17 cellular contexts compared by ENCODE assay signal in genomic region chr5:60811105-60811504, GRCh38. TPM values are rescaled to one million over a fixed set of nuclear protein-coding genes. Genes with fewer than 3 reads are reported as not detected.
DNase-seq lines count a peak whose midpoint lies in the region; ATAC-seq, FAIRE-seq and TF ChIP-seq lines count a peak whose summit lies in the region.
"Had no signal": no experiment of that assay in that cellular context is flagged by ENCODE, and none has a peak within 500 bp of the region (broad histone marks: within the 10 kb centered on the region; RNA-seq: fewer than 3 reads in every experiment).

No MANE protein-coding gene starts in this region.

- no TSS peak for BruUV-seq in Caco-2 (replicated peaks; lab: Mats Ljungman, UMichigan)

- peaks cover 41% of the 10 kb centered on the region for H3K4me1 Mint-ChIP-seq in Caco-2 (ENCODE audit: low read depth, unreplicated experiment)
- H3K4me1 Mint-ChIP-seq: CD8-positive, alpha-beta memory T cell had no signal

- H3K4me1 ChIP-seq in Caco-2 (peaks cover 51% of the 10 kb centered on the region), esophagus muscularis mucosa (no peaks in the 10 kb centered on the region)
- H3K4me1 ChIP-seq: adrenal gland, colonic mucosa, esophagus squamous epithelium, prostate gland had no signal

- no peaks in the 10 kb centered on the region for H3K9me3 Mint-ChIP-seq in Caco-2 (ENCODE audit: unreplicated experiment)

- peak overlapping the region; percentile 10 for H3K4me3 Mint-ChIP-seq in Caco-2 (ENCODE audit: unreplicated experiment)
- H3K4me3 Mint-ChIP-seq: activated T-cell treated with anti-CD3 and anti-CD28 coated beads, Interleukin-2, amount 50 U/mL, for 72 hours; CD8-positive, alpha-beta memory T cell had no signal

- H3K27me3 Mint-ChIP-seq in Caco-2 (ENCODE audit: insufficient read depth, unreplicated experiment): no peaks in the 10 kb centered on the region

- TF ChIP-seq EP300 in esophagus muscularis mucosa (IDR thresholded peaks at IDR 0.05): no peak

- POLR2A ChIA-PET in Caco-2 (lab: Charles Lee): interaction anchor here (0.6 kb wide), 1 partner anchor 1890 kb away, joined by 7 read pairs; no protein-coding TSS in a partner anchor

- H3K4me3 ChIP-seq in Caco-2 (ENCODE audit: low read depth, low read length): no peak overlapping the region
- H3K4me3 ChIP-seq in esophagus muscularis mucosa: no peak overlapping the region
- H3K4me3 ChIP-seq: adrenal gland, colonic mucosa, esophagus squamous epithelium, prostate gland, upper lobe of left lung had no signal

- H3K27me3 ChIP-seq in Caco-2 (replicated peaks; ENCODE audit: control insufficient read depth, insufficient read depth, low read length): no peaks in the 10 kb centered on the region
- no peaks in the 10 kb centered on the region for H3K27me3 ChIP-seq in esophagus muscularis mucosa
- H3K27me3 ChIP-seq: adrenal gland, colonic mucosa, esophagus squamous epithelium, upper lobe of left lung had no signal

- H3K36me3 ChIP-seq in Caco-2 (ENCODE audit: control insufficient read depth, insufficient read depth, low read length): no peaks in the 10 kb centered on the region
- no peaks in the 10 kb centered on the region for H3K36me3 ChIP-seq in esophagus muscularis mucosa
- H3K36me3 ChIP-seq: adrenal gland, colonic mucosa, esophagus squamous epithelium, prostate gland, upper lobe of left lung had no signal

- DNase-seq in Caco-2 (no peak), GM12892 (ENCODE audit: insufficient read length) (no peak), dermis blood vessel endothelial cell (no peak), esophagus muscularis mucosa (ENCODE audit: extremely low spot score) (no peak)
- DNase-seq: activated T-cell treated with anti-CD3 and anti-CD28 coated beads, Interleukin-2, amount 50 U/mL, for 72 hours; adrenal gland; CD8-positive, alpha-beta memory T cell; colonic mucosa; esophagus squamous epithelium; NCI-H345; upper lobe of left lung had no signal

- no peaks in the 10 kb centered on the region for H3K9me3 ChIP-seq in Caco-2
- H3K9me3 ChIP-seq in esophagus muscularis mucosa: no peaks in the 10 kb centered on the region
- H3K9me3 ChIP-seq: adrenal gland, colonic mucosa, esophagus squamous epithelium, prostate gland, upper lobe of left lung had no signal

- no peak for TF ChIP-seq POLR2A in GM12892 (IDR thresholded peaks at IDR 0.05; ENCODE audit: low read depth, low read length)
- no peak for TF ChIP-seq POLR2A in esophagus muscularis mucosa (IDR thresholded peaks at IDR 0.05; ENCODE audit: low read depth)

- H3K27ac Mint-ChIP-seq in Caco-2 (ENCODE audit: unreplicated experiment): peak overlapping the region; percentile 65
- H3K27ac Mint-ChIP-seq: activated T-cell treated with anti-CD3 and anti-CD28 coated beads, Interleukin-2, amount 50 U/mL, for 72 hours; CD8-positive, alpha-beta memory T cell had no signal

- CTCF ChIA-PET in Caco-2 (lab: Charles Lee): interaction anchor here (1.2 kb wide), 1 partner anchor 111 kb away, joined by 3 read pairs; the partner anchor contains the start of gene DEPDC1B

- ATAC-seq in GM19395 (IDR thresholded peaks at IDR 0.05; ENCODE audit: unreplicated experiment): peak; percentile 68
- peak; percentile 60 for ATAC-seq in HG02678 (IDR thresholded peaks at IDR 0.05; ENCODE audit: unreplicated experiment)
- peak; percentile 60 for ATAC-seq in HG03439 (IDR thresholded peaks at IDR 0.05; ENCODE audit: unreplicated experiment)
- no peak for ATAC-seq in HG03045 (IDR thresholded peaks at IDR 0.05; ENCODE audit: unreplicated experiment)
- ATAC-seq: activated T-cell treated with anti-CD3 and anti-CD28 coated beads, Interleukin-2, amount 50 U/mL, for 72 hours had no signal

- FAIRE-seq in GM12892 (lab: Jason Lieb, UNC): no peak

- H3K36me3 Mint-ChIP-seq in Caco-2 (ENCODE audit: insufficient read depth, unreplicated experiment): no peaks in the 10 kb centered on the region
- H3K36me3 Mint-ChIP-seq: CD8-positive, alpha-beta memory T cell had no signal

- intact Hi-C loops in Caco-2 (cut with micrococcal nuclease; ENCODE audit: unreplicated experiment): loop anchor here (2.0 kb wide), 1 partner anchor 26 kb away; no protein-coding TSS in a partner anchor
- intact Hi-C loops in esophagus muscularis mucosa (cut with DNase I): no loop called here

- TF ChIP-seq CTCF in Caco-2 (IDR thresholded peaks at IDR 0.05; ENCODE audit: insufficient read depth in 1 of 2, low read depth in 1 of 2, low read length in 1 of 2, severe bottlenecking in 1 of 2, unreplicated experiment in 1 of 2) (no peak), esophagus muscularis mucosa (IDR thresholded peaks at IDR 0.05) (no peak)

- H3K27ac ChIP-seq in esophagus muscularis mucosa (replicated peaks in 1 of 4): no peak overlapping the region
- H3K27ac ChIP-seq: adrenal gland, colonic mucosa, esophagus squamous epithelium, prostate gland, upper lobe of left lung had no signal

RNA-seq across cellular contexts. Expression of gene ELOVL7, which starts 33.0 kb away (rescaled TPM):
- 16.4 and 19.1 TPM in 2 replicates for total RNA-seq in Caco-2 (2022)
- polyA plus RNA-seq in GM12892 (2012; ENCODE audit: missing spikeins): 0.87 TPM
- total RNA-seq in dermis blood vessel endothelial cell: 0.09 and 2.2 TPM in 2 replicates
- 1 to 10 TPM; 1.2 to 7.0 (median 5.3) TPM for total RNA-seq in esophagus muscularis mucosa
- total RNA-seq: A673 had no signal
- polyA plus RNA-seq: CD8-positive, alpha-beta memory T cell had no signal
